Comparison of ENCODE assay signal across 19 cellular contexts in genomic region chr17:76973040-76973439, GRCh38.
DNase-seq lines count a peak whose midpoint lies in the region; ATAC-seq, FAIRE-seq and TF ChIP-seq lines count a peak whose summit lies in the region.
"Had no signal": no experiment of that assay in that cellular context is flagged by ENCODE, and none has a peak within 500 bp of the region (broad histone marks: within the 10 kb centered on the region; RNA-seq: fewer than 3 reads in every experiment).

No MANE protein-coding gene starts in this region.

- no peaks in the 10 kb centered on the region for H3K27me3 ChIP-seq in GM23338 (ENCODE audit: insufficient read depth)

- H3K9me3 Mint-ChIP-seq in GM23338: peaks cover 29% of the 10 kb centered on the region

- no peaks in the 10 kb centered on the region for H3K36me3 ChIP-seq in GM23338 (ENCODE audit: insufficient read depth)

- ATAC-seq in GM23338 (no peak), HG03565 (IDR thresholded peaks at IDR 0.05; ENCODE audit: unreplicated experiment) (no peak)
- ATAC-seq: CD8-positive, alpha-beta T cell; HCT116 had no signal

- FAIRE-seq in HTR-8/SVneo (lab: Jason Lieb, UNC): no peak
- FAIRE-seq: GM12891, GM18507 had no signal

- no peak overlapping the region for H2AFZ ChIP-seq in GM23338
- H2AFZ ChIP-seq: GM23248 had no signal

- DNase-seq in DMS79 (lab: John Stamatoyannopoulos, UW) (peak; percentile 33), GM23338 (ENCODE audit: low spot score) (no peak), caudate nucleus (lab: John Stamatoyannopoulos, UW) (peak in 1 of 61 donors; percentile 30), retina (peak; percentile 69), RPMI8226 (no peak), NCI-H1417 treated with DMSO at 0.1 percent for 48 hours (lab: John Stamatoyannopoulos, UW) (no peak), HTR-8/SVneo (ENCODE audit: insufficient read length, low spot score) (no peak)
- DNase-seq: Caco-2; CD4-positive, CD25-positive, alpha-beta regulatory T cell; CD8-positive, alpha-beta T cell; DMS153; GF-D8; GM23248; H9 had no signal

- no peak overlapping the region for H3K27ac Mint-ChIP-seq in GM23338
- H3K27ac Mint-ChIP-seq: CD8-positive, alpha-beta T cell had no signal

- peaks cover 22% of the 10 kb centered on the region for H3K27me3 Mint-ChIP-seq in GM23338 (ENCODE audit: insufficient read depth, low read depth, poor library complexity)

- H3F3A ChIP-seq in GM23338 (replicated peaks; ENCODE audit: low read depth): peaks cover 6% of the 10 kb centered on the region

- no peak overlapping the region for H3K27ac ChIP-seq in GM23338 (ENCODE audit: low read depth)
- peak overlapping the region; percentile 67 for H3K27ac ChIP-seq in caudate nucleus (ENCODE audit: low read depth, low read length)
- H3K27ac ChIP-seq: C4-2B, GM23248 had no signal

- H4K20me1 ChIP-seq in GM23338 (replicated peaks; ENCODE audit: insufficient read depth): no peaks in the 10 kb centered on the region

- H3K4me3 Mint-ChIP-seq in GM23338: no peak overlapping the region
- H3K4me3 Mint-ChIP-seq: CD4-positive, CD25-positive, alpha-beta regulatory T cell; CD8-positive, alpha-beta T cell; H9 had no signal

- 0 out of 2 replicates have a peak overlapping the region, but pooled peaks have one; percentile 20 for H3K4me2 ChIP-seq in GM23338

- peaks cover 31% of the 10 kb centered on the region for H3K4me1 ChIP-seq in GM23338 (ENCODE audit: insufficient read depth)

- no peaks in the 10 kb centered on the region; the same call in 1 of the 2 replicates for H3K9me2 ChIP-seq in GM23338 (ENCODE audit: insufficient read depth)

- no peak for TF ChIP-seq CTCF in GM23338 (conservative IDR thresholded peaks at IDR 0.05; ENCODE audit: low read depth in 2 of 2)

- peaks cover 31% of the 10 kb centered on the region for H3K4me1 Mint-ChIP-seq in GM23338

- H3K79me2 ChIP-seq in GM23338 (replicated peaks; ENCODE audit: insufficient read depth): no peaks in the 10 kb centered on the region

- H3K36me3 Mint-ChIP-seq in GM23338 (ENCODE audit: low read depth): peaks cover 6% of the 10 kb centered on the region; the same call in 2 of the 3 replicates
- H3K36me3 Mint-ChIP-seq: CD4-positive, CD25-positive, alpha-beta regulatory T cell; CD8-positive, alpha-beta T cell had no signal

- H3K4me3 ChIP-seq in GM23338: no peak overlapping the region
- H3K4me3 ChIP-seq: GM23248 had no signal

TF ChIP-seq in GM23338, 12 proteins besides CTCF, POLR2A, EP300 and RAD21:
- TF ChIP-seq ZNF114 (CRISPR knock-in tag; IDR thresholded peaks at IDR 0.05) (no peak), REST (IDR thresholded peaks at IDR 0.05; ENCODE audit: unreplicated experiment) (no peak)

Comparison
In these comparisons a context has a peak if more than half of its experiments do, and no peak if none do; other contexts are left out.
1. DNase-seq: peak in DMS79 (single experiment) and retina (single experiment); none in GM23338 (single experiment), RPMI8226 (single experiment), NCI-H1417 treated with DMSO at 0.1 percent for 48 hours (single experiment) and HTR-8/SVneo (single experiment).